ENCODE assay signal across 1 cellular context in genomic region chr2:58146707-58147106, GRCh38.
TF ChIP-seq lines count a peak whose summit lies in the region.

No MANE protein-coding gene starts in this region.

TF ChIP-seq in K562, 482 proteins besides CTCF, POLR2A, EP300 and RAD21 (continued from another document):
- TF ChIP-seq AFF1 (IDR thresholded peaks at IDR 0.05; ENCODE audit: low read depth in 1 of 2, partially characterized antibody in 2 of 2): no peak
- TF ChIP-seq HDAC2 (IDR thresholded peaks at IDR 0.05): no peak
- TF ChIP-seq NFIC (IDR thresholded peaks at IDR 0.05): no peak
- TF ChIP-seq FOS (IDR thresholded peaks at IDR 0.05; ENCODE audit: extremely low read depth, insufficient read length): peak; percentile 17
- TF ChIP-seq SMAD3 (CRISPR knock-in tag; conservative IDR thresholded peaks at IDR 0.05): no peak
- no peak for TF ChIP-seq ZNF830 (CRISPR knock-in tag; IDR thresholded peaks at IDR 0.05)
- TF ChIP-seq JUNB (CRISPR knock-in tag; conservative IDR thresholded peaks at IDR 0.05): peak; percentile 62; the same call in 1 of the 2 replicates
- TF ChIP-seq HEY1 (CRISPR knock-in tag; IDR thresholded peaks at IDR 0.05; ENCODE audit: borderline replicate concordance): no peak
- TF ChIP-seq JUND (IDR thresholded peaks at IDR 0.05; ENCODE audit: borderline replicate concordance, low read depth, low read length): peak; percentile 83
- TF ChIP-seq JUND (tag; IDR thresholded peaks at IDR 0.05; ENCODE audit: borderline replicate concordance, low read depth, low read length): peak; percentile 84
- no peak for TF ChIP-seq MAFG (tag; conservative IDR thresholded peaks at IDR 0.05)
- peak; percentile 95 for TF ChIP-seq FOSL1 (tag; conservative IDR thresholded peaks at IDR 0.05)
- no peak for TF ChIP-seq KLF10 (CRISPR knock-in tag; IDR thresholded peaks at IDR 0.05)
- TF ChIP-seq JUN (IDR thresholded peaks at IDR 0.05; ENCODE audit: borderline replicate concordance, low read depth, low read length): peak; percentile 81
- no peak for TF ChIP-seq JUN (CRISPR knock-in tag; IDR thresholded peaks at IDR 0.05; ENCODE audit: borderline replicate concordance)
- TF ChIP-seq ATF3 (IDR thresholded peaks at IDR 0.05): peak; percentile 88
- TF ChIP-seq ATF3 (CRISPR knock-in tag; conservative IDR thresholded peaks at IDR 0.05): no peak
- no peak for TF ChIP-seq RFX7 (CRISPR knock-in tag; IDR thresholded peaks at IDR 0.05)
- TF ChIP-seq EP400 (IDR thresholded peaks at IDR 0.05): no peak
- no peak for TF ChIP-seq U2AF2 (optimal IDR thresholded peaks at IDR 0.05; ENCODE audit: low read depth, low read length)
- peak; percentile 85 for TF ChIP-seq KLF1 (tag; IDR thresholded peaks at IDR 0.05)
- 0 out of 2 replicates have a peak, but pooled peaks have one; percentile 33 for TF ChIP-seq SMARCA4 (IDR thresholded peaks at IDR 0.05)
- no peak for TF ChIP-seq ZNF253 (CRISPR knock-in tag; conservative IDR thresholded peaks at IDR 0.05)
- TF ChIP-seq SNIP1 (IDR thresholded peaks at IDR 0.05; ENCODE audit: low read depth): no peak
TF ChIP-seq in K562: peak in this region for 11.
